ENCODE assay signal across 8 cellular contexts in the genomic region with DNA sequence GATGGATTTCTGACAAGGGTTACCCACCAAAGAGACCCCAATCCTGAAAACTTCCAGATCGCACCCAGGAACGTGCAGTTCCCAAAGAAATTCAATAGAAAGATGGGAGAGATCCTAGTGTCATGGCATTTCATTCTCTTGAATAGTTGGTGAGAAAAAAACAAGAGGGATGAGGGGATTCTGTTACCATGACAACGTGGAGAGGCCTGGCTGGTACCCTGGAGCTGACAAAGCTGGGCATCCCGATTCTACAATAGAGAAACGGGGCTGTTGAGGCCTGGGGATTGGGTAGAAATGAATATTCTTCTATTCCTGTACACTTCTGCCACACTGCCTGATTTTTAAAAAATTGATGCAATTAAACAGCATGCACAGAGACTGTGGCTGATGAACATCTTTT.
"Had no signal": no experiment of that assay in that cellular context is flagged by ENCODE, and none has a peak within 500 bp of the region (broad histone marks: within the 10 kb centered on the region; RNA-seq: fewer than 3 reads in every experiment).

No MANE protein-coding gene starts in this region.

- H3K4me3 ChIP-seq: GM23338 had no signal

- H3K4me2 ChIP-seq: GM23338 had no signal

- H3K4me3 Mint-ChIP-seq: GM23338, H9, IgD-negative memory B cell had no signal

- ATAC-seq: GM23338 had no signal

- FAIRE-seq: H1, H54, HTR-8/SVneo had no signal

- DNase-seq: H9, HCEC 1CT, KG1 had no signal

- H3K9me3 Mint-ChIP-seq: H9 had no signal

- H3K4me1 Mint-ChIP-seq: IgD-negative memory B cell had no signal

- H3K27ac Mint-ChIP-seq: GM23338, H9, IgD-negative memory B cell had no signal

- H2AFZ ChIP-seq: GM23338 had no signal
